In the genomic region with DNA sequence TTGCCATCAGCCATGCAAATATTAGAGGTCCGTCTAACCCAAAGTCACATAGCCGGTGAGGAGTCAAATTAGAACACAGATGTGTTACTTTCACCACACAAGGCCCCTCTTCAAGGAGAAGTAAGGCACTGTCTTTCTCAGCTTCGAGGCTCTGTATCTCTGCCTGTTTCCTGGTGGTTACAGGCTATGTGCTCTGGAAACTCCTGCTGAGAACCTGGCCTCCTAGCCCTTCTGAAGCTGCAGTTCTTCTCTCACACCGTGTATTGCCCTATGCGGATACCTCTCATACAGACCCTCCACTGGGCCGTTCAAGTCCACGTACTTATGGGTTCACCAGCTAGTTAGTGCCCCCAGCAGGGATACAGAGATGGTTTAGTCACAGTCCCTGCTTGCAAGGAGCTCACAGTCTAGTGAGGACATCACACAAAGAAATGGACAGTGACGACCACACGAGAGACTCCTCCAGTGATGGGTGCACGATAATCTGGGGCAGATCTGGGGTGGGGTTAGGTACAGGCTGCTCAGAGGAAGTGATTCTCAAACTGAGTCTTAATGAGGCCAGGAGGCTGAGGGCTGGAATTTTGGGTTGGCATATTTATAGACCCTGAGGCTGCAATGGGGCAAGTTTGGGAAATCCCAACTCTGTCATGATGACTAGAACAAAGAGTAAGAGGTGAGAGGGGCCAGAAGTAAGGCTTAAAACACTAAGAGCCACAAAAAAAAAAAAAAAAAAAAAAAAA, we compare ENCODE assay signal across 2 cellular contexts.
TF ChIP-seq lines count a peak whose summit lies in the region.

No MANE protein-coding gene starts in this region.

TF ChIP-seq in K562, 482 proteins besides CTCF, POLR2A, EP300 and RAD21:
- TF ChIP-seq, protein P1, sequence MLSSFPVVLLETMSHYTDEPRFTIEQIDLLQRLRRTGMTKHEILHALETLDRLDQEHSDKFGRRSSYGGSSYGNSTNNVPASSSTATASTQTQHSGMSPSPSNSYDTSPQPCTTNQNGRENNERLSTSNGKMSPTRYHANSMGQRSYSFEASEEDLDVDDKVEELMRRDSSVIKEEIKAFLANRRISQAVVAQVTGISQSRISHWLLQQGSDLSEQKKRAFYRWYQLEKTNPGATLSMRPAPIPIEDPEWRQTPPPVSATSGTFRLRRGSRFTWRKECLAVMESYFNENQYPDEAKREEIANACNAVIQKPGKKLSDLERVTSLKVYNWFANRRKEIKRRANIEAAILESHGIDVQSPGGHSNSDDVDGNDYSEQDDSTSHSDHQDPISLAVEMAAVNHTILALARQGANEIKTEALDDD (IDR thresholded peaks at IDR 0.05) = peak; percentile 53
- TF ChIP-seq, protein P2, sequence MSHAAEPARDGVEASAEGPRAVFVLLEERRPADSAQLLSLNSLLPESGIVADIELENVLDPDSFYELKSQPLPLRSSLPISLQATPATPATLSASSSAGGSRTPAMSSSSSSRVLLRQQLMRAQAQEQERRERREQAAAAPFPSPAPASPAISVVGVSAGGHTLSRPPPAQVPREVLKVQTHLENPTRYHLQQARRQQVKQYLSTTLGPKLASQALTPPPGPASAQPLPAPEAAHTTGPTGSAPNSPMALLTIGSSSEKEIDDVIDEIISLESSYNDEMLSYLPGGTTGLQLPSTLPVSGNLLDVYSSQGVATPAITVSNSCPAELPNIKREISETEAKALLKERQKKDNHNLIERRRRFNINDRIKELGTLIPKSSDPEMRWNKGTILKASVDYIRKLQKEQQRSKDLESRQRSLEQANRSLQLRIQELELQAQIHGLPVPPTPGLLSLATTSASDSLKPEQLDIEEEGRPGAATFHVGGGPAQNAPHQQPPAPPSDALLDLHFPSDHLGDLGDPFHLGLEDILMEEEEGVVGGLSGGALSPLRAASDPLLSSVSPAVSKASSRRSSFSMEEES (CRISPR knock-in tag; IDR thresholded peaks at IDR 0.05) = no peak
- TF ChIP-seq, protein P3, sequence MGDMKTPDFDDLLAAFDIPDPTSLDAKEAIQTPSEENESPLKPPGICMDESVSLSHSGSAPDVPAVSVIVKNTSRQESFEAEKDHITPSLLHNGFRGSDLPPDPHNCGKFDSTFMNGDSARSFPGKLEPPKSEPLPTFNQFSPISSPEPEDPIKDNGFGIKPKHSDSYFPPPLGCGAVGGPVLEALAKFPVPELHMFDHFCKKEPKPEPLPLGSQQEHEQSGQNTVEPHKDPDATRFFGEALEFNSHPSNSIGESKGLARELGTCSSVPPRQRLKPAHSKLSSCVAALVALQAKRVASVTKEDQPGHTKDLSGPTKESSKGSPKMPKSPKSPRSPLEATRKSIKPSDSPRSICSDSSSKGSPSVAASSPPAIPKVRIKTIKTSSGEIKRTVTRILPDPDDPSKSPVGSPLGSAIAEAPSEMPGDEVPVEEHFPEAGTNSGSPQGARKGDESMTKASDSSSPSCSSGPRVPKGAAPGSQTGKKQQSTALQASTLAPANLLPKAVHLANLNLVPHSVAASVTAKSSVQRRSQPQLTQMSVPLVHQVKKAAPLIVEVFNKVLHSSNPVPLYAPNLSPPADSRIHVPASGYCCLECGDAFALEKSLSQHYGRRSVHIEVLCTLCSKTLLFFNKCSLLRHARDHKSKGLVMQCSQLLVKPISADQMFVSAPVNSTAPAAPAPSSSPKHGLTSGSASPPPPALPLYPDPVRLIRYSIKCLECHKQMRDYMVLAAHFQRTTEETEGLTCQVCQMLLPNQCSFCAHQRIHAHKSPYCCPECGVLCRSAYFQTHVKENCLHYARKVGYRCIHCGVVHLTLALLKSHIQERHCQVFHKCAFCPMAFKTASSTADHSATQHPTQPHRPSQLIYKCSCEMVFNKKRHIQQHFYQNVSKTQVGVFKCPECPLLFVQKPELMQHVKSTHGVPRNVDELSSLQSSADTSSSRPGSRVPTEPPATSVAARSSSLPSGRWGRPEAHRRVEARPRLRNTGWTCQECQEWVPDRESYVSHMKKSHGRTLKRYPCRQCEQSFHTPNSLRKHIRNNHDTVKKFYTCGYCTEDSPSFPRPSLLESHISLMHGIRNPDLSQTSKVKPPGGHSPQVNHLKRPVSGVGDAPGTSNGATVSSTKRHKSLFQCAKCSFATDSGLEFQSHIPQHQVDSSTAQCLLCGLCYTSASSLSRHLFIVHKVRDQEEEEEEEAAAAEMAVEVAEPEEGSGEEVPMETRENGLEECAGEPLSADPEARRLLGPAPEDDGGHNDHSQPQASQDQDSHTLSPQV (IDR thresholded peaks at IDR 0.05) = no peak
- 0 out of 2 replicates have a peak, but pooled peaks have one; percentile 25 for TF ChIP-seq MED1 (CRISPR knock-in tag; IDR thresholded peaks at IDR 0.05; ENCODE audit: borderline replicate concordance)

TF ChIP-seq in WTC11, 78 proteins besides CTCF, POLR2A, EP300 and RAD21:
- TF ChIP-seq, protein P4, sequence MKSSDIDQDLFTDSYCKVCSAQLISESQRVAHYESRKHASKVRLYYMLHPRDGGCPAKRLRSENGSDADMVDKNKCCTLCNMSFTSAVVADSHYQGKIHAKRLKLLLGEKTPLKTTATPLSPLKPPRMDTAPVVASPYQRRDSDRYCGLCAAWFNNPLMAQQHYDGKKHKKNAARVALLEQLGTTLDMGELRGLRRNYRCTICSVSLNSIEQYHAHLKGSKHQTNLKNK (CRISPR knock-in tag; IDR thresholded peaks at IDR 0.05) = no peak
- TF ChIP-seq CBFB (CRISPR knock-in tag; IDR thresholded peaks at IDR 0.05; ENCODE audit: low read depth) = no peak
- TF ChIP-seq ETV6 (CRISPR knock-in tag; IDR thresholded peaks at IDR 0.05) = no peak
- TF ChIP-seq ZNF263 (CRISPR knock-in tag; IDR thresholded peaks at IDR 0.05; ENCODE audit: low read depth) = no peak
- TF ChIP-seq, protein P5, sequence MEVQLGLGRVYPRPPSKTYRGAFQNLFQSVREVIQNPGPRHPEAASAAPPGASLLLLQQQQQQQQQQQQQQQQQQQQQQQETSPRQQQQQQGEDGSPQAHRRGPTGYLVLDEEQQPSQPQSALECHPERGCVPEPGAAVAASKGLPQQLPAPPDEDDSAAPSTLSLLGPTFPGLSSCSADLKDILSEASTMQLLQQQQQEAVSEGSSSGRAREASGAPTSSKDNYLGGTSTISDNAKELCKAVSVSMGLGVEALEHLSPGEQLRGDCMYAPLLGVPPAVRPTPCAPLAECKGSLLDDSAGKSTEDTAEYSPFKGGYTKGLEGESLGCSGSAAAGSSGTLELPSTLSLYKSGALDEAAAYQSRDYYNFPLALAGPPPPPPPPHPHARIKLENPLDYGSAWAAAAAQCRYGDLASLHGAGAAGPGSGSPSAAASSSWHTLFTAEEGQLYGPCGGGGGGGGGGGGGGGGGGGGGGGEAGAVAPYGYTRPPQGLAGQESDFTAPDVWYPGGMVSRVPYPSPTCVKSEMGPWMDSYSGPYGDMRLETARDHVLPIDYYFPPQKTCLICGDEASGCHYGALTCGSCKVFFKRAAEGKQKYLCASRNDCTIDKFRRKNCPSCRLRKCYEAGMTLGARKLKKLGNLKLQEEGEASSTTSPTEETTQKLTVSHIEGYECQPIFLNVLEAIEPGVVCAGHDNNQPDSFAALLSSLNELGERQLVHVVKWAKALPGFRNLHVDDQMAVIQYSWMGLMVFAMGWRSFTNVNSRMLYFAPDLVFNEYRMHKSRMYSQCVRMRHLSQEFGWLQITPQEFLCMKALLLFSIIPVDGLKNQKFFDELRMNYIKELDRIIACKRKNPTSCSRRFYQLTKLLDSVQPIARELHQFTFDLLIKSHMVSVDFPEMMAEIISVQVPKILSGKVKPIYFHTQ (CRISPR knock-in tag; IDR thresholded peaks at IDR 0.05) = no peak
- no peak for TF ChIP-seq NR2C2 (CRISPR knock-in tag; IDR thresholded peaks at IDR 0.05)
- TF ChIP-seq ZBTB21 (CRISPR knock-in tag; IDR thresholded peaks at IDR 0.05; ENCODE audit: borderline replicate concordance) = no peak
- TF ChIP-seq TP53 (CRISPR knock-in tag; IDR thresholded peaks at IDR 0.05) = no peak
- TF ChIP-seq ZNF396 (CRISPR knock-in tag; IDR thresholded peaks at IDR 0.05; ENCODE audit: borderline replicate concordance) = no peak
- TF ChIP-seq TEAD4 (CRISPR knock-in tag; IDR thresholded peaks at IDR 0.05) = no peak
- TF ChIP-seq ZNF121 (CRISPR knock-in tag; IDR thresholded peaks at IDR 0.05) = no peak
- no peak for TF ChIP-seq GTF2I (CRISPR knock-in tag; conservative IDR thresholded peaks at IDR 0.05)
